ENCODE assay signal across 13 cellular contexts in genomic region chr4:96833831-96834230, GRCh38.
"Had no signal": no experiment of that assay in that cellular context is flagged by ENCODE, and none has a peak within 500 bp of the region (broad histone marks: within the 10 kb centered on the region; RNA-seq: fewer than 3 reads in every experiment).

No MANE protein-coding gene starts in this region.

- H3K27me3 ChIP-seq: dorsolateral prefrontal cortex, thyroid gland had no signal

- ATAC-seq: activated CD4-positive, alpha-beta T cell treated with anti-CD3 and anti-CD28 coated beads for 36 hours; lower lobe of right lung had no signal

- H3K4me3 Mint-ChIP-seq: activated CD4-positive, alpha-beta memory T cell treated with anti-CD3 and anti-CD28 coated beads for 36 hours; activated CD4-positive, alpha-beta T cell treated with anti-CD3 and anti-CD28 coated beads for 36 hours; activated naive CD8-positive, alpha-beta T cell; nephron had no signal

- H3K9me3 Mint-ChIP-seq: activated CD4-positive, alpha-beta memory T cell treated with anti-CD3 and anti-CD28 coated beads for 36 hours; nephron had no signal

- H3K4me1 Mint-ChIP-seq: activated CD4-positive, alpha-beta T cell treated with anti-CD3 and anti-CD28 coated beads for 36 hours; nephron had no signal

- H3K36me3 ChIP-seq: lower lobe of right lung, thyroid gland had no signal

- H3K27ac ChIP-seq: dorsolateral prefrontal cortex, lower lobe of right lung, thyroid gland had no signal

- H3K9me3 ChIP-seq: lower lobe of right lung, thyroid gland had no signal

- DNase-seq: activated CD4-positive, alpha-beta memory T cell treated with anti-CD3 and anti-CD28 coated beads for 36 hours; activated CD4-positive, alpha-beta T cell treated with anti-CD3 and anti-CD28 coated beads for 36 hours; activated T-cell treated with anti-CD3 and anti-CD28 coated beads for 4 hours; dorsolateral prefrontal cortex; hypothalamus; lower lobe of right lung; nucleus accumbens; posterior cingulate gyrus; stimulated activated CD8-positive, alpha-beta memory T cell treated with anti-CD3 and anti-CD28 coated beads, Interleukin-4, amount 100 ng/mL, for 48 hours; stimulated activated naive CD4-positive, alpha-beta T cell; thyroid gland had no signal

- H3K4me1 ChIP-seq: lower lobe of right lung, thyroid gland had no signal

- H3K36me3 Mint-ChIP-seq: activated CD4-positive, alpha-beta memory T cell treated with anti-CD3 and anti-CD28 coated beads for 36 hours; activated naive CD8-positive, alpha-beta T cell had no signal

- H3K27ac Mint-ChIP-seq: activated CD4-positive, alpha-beta memory T cell treated with anti-CD3 and anti-CD28 coated beads for 36 hours; activated CD4-positive, alpha-beta T cell treated with anti-CD3 and anti-CD28 coated beads for 36 hours; activated naive CD8-positive, alpha-beta T cell; nephron had no signal

- H3K27me3 Mint-ChIP-seq: activated CD4-positive, alpha-beta memory T cell treated with anti-CD3 and anti-CD28 coated beads for 36 hours; activated CD4-positive, alpha-beta T cell treated with anti-CD3 and anti-CD28 coated beads for 36 hours; activated naive CD8-positive, alpha-beta T cell had no signal

- H3K4me3 ChIP-seq: dorsolateral prefrontal cortex, lower lobe of right lung, thyroid gland had no signal
